In the genomic region with DNA sequence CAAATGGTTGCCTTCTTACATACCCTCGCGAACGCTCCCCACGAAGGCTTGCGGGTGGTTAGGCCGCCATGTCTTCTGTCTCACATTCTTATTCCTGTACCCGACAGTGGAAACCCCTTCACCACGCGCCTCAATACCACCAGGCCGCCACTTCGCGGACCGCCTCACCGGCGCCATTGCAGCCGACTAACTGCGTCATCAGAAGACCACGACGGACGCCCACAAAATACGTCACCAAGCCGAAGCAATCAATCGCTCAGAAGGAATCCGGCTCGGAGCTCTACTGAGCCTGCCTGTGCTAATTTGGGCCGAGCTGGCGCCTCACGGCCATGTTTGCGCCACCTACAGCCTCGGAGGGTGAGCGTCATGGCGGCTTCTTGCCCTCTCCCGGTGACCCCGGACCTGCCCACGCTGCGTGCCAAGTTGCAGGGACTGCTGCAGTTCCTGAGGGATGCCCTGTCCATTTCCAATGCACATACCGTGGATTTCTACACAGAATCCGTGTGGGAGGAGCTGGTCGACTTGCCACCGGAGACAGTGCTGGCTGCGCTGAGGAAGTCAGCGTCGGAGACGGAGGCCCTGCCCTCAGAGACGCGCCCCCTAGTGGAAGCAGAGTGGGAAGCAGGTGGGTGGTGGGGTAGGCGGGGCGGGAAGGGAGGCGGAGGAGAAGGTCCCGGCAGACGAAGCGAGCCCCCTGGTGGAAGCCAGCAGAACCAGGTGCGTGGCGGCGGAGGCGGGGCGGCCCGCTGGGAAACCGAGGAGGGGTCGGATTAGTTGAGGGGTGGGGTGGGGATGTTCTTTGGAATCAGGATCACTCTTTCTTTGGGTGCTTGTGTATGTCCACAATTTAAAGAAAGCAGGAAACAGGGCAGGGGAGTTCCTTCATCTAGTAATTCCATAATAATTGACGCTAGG, we compare ENCODE assay signal across 1 cellular context.
TF ChIP-seq lines count a peak whose summit lies in the region.

A gene with protein sequence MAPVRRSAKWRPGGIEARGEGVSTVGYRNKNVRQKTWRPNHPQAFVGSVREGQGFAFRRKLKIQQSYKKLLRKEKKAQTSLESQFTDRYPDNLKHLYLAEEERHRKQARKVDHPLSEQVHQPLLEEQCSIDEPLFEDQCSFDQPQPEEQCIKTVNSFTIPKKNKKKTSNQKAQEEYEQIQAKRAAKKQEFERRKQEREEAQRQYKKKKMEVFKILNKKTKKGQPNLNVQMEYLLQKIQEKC (minus strand): TSS at position 188 of the 915 bp plus-strand sequence. CDS start 11 bp downstream, at position 177.
A gene with protein sequence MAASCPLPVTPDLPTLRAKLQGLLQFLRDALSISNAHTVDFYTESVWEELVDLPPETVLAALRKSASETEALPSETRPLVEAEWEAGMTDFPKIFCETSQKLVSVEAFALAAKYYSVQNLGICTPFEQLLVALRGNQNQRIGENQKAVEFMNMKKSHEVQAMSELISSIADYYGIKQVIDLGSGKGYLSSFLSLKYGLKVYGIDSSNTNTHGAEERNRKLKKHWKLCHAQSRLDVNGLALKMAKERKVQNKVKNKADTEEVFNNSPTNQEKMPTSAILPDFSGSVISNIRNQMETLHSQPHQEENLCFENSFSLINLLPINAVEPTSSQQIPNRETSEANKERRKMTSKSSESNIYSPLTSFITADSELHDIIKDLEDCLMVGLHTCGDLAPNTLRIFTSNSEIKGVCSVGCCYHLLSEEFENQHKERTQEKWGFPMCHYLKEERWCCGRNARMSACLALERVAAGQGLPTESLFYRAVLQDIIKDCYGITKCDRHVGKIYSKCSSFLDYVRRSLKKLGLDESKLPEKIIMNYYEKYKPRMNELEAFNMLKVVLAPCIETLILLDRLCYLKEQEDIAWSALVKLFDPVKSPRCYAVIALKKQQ (plus strand): TSS at position 330 of the 915 bp plus-strand sequence. CDS start 37 bp downstream, at position 367.

TF ChIP-seq in K562, 482 proteins besides CTCF, POLR2A, EP300 and RAD21 (continues in another document):
- TF ChIP-seq, protein P1, sequence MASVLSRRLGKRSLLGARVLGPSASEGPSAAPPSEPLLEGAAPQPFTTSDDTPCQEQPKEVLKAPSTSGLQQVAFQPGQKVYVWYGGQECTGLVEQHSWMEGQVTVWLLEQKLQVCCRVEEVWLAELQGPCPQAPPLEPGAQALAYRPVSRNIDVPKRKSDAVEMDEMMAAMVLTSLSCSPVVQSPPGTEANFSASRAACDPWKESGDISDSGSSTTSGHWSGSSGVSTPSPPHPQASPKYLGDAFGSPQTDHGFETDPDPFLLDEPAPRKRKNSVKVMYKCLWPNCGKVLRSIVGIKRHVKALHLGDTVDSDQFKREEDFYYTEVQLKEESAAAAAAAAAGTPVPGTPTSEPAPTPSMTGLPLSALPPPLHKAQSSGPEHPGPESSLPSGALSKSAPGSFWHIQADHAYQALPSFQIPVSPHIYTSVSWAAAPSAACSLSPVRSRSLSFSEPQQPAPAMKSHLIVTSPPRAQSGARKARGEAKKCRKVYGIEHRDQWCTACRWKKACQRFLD (CRISPR knock-in tag; IDR thresholded peaks at IDR 0.05) = no peak; the same call in 1 of the 2 replicates
- TF ChIP-seq NFIC (IDR thresholded peaks at IDR 0.05) = peak; percentile 68; the same call in 1 of the 2 replicates
- TF ChIP-seq, protein P2, sequence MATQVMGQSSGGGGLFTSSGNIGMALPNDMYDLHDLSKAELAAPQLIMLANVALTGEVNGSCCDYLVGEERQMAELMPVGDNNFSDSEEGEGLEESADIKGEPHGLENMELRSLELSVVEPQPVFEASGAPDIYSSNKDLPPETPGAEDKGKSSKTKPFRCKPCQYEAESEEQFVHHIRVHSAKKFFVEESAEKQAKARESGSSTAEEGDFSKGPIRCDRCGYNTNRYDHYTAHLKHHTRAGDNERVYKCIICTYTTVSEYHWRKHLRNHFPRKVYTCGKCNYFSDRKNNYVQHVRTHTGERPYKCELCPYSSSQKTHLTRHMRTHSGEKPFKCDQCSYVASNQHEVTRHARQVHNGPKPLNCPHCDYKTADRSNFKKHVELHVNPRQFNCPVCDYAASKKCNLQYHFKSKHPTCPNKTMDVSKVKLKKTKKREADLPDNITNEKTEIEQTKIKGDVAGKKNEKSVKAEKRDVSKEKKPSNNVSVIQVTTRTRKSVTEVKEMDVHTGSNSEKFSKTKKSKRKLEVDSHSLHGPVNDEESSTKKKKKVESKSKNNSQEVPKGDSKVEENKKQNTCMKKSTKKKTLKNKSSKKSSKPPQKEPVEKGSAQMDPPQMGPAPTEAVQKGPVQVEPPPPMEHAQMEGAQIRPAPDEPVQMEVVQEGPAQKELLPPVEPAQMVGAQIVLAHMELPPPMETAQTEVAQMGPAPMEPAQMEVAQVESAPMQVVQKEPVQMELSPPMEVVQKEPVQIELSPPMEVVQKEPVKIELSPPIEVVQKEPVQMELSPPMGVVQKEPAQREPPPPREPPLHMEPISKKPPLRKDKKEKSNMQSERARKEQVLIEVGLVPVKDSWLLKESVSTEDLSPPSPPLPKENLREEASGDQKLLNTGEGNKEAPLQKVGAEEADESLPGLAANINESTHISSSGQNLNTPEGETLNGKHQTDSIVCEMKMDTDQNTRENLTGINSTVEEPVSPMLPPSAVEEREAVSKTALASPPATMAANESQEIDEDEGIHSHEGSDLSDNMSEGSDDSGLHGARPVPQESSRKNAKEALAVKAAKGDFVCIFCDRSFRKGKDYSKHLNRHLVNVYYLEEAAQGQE (CRISPR knock-in tag; IDR thresholded peaks at IDR 0.05; ENCODE audit: low read depth) = 0 out of 2 replicates have a peak, but pooled peaks have one; percentile 54
- TF ChIP-seq, protein P3, sequence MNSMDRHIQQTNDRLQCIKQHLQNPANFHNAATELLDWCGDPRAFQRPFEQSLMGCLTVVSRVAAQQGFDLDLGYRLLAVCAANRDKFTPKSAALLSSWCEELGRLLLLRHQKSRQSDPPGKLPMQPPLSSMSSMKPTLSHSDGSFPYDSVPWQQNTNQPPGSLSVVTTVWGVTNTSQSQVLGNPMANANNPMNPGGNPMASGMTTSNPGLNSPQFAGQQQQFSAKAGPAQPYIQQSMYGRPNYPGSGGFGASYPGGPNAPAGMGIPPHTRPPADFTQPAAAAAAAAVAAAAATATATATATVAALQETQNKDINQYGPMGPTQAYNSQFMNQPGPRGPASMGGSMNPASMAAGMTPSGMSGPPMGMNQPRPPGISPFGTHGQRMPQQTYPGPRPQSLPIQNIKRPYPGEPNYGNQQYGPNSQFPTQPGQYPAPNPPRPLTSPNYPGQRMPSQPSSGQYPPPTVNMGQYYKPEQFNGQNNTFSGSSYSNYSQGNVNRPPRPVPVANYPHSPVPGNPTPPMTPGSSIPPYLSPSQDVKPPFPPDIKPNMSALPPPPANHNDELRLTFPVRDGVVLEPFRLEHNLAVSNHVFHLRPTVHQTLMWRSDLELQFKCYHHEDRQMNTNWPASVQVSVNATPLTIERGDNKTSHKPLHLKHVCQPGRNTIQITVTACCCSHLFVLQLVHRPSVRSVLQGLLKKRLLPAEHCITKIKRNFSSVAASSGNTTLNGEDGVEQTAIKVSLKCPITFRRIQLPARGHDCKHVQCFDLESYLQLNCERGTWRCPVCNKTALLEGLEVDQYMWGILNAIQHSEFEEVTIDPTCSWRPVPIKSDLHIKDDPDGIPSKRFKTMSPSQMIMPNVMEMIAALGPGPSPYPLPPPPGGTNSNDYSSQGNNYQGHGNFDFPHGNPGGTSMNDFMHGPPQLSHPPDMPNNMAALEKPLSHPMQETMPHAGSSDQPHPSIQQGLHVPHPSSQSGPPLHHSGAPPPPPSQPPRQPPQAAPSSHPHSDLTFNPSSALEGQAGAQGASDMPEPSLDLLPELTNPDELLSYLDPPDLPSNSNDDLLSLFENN (IDR thresholded peaks at IDR 0.05; ENCODE audit: low read depth in 2 of 2, low read length in 2 of 2) = peak; percentile 61 to 97
- TF ChIP-seq ZNF24 (IDR thresholded peaks at IDR 0.05) = 0 out of 2 replicates have a peak, but pooled peaks have one; percentile 31
- no peak for TF ChIP-seq ZNF561 (CRISPR knock-in tag; conservative IDR thresholded peaks at IDR 0.05)
- TF ChIP-seq NCOA6 (IDR thresholded peaks at IDR 0.05) = no peak
- TF ChIP-seq, protein P4, sequence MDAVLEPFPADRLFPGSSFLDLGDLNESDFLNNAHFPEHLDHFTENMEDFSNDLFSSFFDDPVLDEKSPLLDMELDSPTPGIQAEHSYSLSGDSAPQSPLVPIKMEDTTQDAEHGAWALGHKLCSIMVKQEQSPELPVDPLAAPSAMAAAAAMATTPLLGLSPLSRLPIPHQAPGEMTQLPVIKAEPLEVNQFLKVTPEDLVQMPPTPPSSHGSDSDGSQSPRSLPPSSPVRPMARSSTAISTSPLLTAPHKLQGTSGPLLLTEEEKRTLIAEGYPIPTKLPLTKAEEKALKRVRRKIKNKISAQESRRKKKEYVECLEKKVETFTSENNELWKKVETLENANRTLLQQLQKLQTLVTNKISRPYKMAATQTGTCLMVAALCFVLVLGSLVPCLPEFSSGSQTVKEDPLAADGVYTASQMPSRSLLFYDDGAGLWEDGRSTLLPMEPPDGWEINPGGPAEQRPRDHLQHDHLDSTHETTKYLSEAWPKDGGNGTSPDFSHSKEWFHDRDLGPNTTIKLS (IDR thresholded peaks at IDR 0.05; ENCODE audit: borderline replicate concordance, low read depth) = peak; percentile 96
- no peak for TF ChIP-seq RBM14 (IDR thresholded peaks at IDR 0.05; ENCODE audit: borderline replicate concordance, insufficient read depth, low read depth, low read length)
- TF ChIP-seq ZBTB8A (IDR thresholded peaks at IDR 0.05; ENCODE audit: partially characterized antibody) = no peak
- TF ChIP-seq KDM5B (IDR thresholded peaks at IDR 0.05; ENCODE audit: insufficient replicate concordance, low read depth, low read length) = peak; percentile 85
- TF ChIP-seq, protein P5, sequence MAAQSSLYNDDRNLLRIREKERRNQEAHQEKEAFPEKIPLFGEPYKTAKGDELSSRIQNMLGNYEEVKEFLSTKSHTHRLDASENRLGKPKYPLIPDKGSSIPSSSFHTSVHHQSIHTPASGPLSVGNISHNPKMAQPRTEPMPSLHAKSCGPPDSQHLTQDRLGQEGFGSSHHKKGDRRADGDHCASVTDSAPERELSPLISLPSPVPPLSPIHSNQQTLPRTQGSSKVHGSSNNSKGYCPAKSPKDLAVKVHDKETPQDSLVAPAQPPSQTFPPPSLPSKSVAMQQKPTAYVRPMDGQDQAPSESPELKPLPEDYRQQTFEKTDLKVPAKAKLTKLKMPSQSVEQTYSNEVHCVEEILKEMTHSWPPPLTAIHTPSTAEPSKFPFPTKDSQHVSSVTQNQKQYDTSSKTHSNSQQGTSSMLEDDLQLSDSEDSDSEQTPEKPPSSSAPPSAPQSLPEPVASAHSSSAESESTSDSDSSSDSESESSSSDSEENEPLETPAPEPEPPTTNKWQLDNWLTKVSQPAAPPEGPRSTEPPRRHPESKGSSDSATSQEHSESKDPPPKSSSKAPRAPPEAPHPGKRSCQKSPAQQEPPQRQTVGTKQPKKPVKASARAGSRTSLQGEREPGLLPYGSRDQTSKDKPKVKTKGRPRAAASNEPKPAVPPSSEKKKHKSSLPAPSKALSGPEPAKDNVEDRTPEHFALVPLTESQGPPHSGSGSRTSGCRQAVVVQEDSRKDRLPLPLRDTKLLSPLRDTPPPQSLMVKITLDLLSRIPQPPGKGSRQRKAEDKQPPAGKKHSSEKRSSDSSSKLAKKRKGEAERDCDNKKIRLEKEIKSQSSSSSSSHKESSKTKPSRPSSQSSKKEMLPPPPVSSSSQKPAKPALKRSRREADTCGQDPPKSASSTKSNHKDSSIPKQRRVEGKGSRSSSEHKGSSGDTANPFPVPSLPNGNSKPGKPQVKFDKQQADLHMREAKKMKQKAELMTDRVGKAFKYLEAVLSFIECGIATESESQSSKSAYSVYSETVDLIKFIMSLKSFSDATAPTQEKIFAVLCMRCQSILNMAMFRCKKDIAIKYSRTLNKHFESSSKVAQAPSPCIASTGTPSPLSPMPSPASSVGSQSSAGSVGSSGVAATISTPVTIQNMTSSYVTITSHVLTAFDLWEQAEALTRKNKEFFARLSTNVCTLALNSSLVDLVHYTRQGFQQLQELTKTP (IDR thresholded peaks at IDR 0.05; ENCODE audit: low read depth in 1 of 2, partially characterized antibody in 2 of 2) = peak in 1 of 2 experiments; percentile 83
- no peak for TF ChIP-seq ZNF41 (CRISPR knock-in tag; conservative IDR thresholded peaks at IDR 0.05)
- no peak for TF ChIP-seq PRMT5 (CRISPR knock-in tag; IDR thresholded peaks at IDR 0.05)
- no peak for TF ChIP-seq ZNF431 (CRISPR knock-in tag; IDR thresholded peaks at IDR 0.05)
- peak; percentile 55 for TF ChIP-seq HDAC3 (IDR thresholded peaks at IDR 0.05; ENCODE audit: borderline replicate concordance, partially characterized antibody)
- peak; percentile 99 for TF ChIP-seq XRCC5 (IDR thresholded peaks at IDR 0.05; ENCODE audit: low read depth, low read length)
- TF ChIP-seq, protein P6, sequence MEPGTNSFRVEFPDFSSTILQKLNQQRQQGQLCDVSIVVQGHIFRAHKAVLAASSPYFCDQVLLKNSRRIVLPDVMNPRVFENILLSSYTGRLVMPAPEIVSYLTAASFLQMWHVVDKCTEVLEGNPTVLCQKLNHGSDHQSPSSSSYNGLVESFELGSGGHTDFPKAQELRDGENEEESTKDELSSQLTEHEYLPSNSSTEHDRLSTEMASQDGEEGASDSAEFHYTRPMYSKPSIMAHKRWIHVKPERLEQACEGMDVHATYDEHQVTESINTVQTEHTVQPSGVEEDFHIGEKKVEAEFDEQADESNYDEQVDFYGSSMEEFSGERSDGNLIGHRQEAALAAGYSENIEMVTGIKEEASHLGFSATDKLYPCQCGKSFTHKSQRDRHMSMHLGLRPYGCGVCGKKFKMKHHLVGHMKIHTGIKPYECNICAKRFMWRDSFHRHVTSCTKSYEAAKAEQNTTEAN (CRISPR knock-in tag; IDR thresholded peaks at IDR 0.05) = no peak
- TF ChIP-seq MEF2D (tag; conservative IDR thresholded peaks at IDR 0.05; ENCODE audit: low read depth) = peak; percentile 100
- peak; percentile 99 for TF ChIP-seq SIN3B (IDR thresholded peaks at IDR 0.05; ENCODE audit: low read depth)
- TF ChIP-seq NFE2L1 (tag; IDR thresholded peaks at IDR 0.05; ENCODE audit: borderline replicate concordance, low read depth) = no peak
- TF ChIP-seq MBD2 (IDR thresholded peaks at IDR 0.05; ENCODE audit: borderline replicate concordance, low read depth) = peak; percentile 84
- TF ChIP-seq, protein P7, sequence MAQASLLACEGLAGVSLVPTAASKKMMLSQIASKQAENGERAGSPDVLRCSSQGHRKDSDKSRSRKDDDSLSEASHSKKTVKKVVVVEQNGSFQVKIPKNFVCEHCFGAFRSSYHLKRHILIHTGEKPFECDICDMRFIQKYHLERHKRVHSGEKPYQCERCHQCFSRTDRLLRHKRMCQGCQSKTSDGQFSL (CRISPR knock-in tag; IDR thresholded peaks at IDR 0.05) = no peak
- TF ChIP-seq, protein P7 (tag; IDR thresholded peaks at IDR 0.05) = no peak
- no peak for TF ChIP-seq PURB (CRISPR knock-in tag; IDR thresholded peaks at IDR 0.05; ENCODE audit: low read depth)
- no peak for TF ChIP-seq ARHGAP35 (IDR thresholded peaks at IDR 0.05; ENCODE audit: partially characterized antibody)
- TF ChIP-seq ZNF232 (CRISPR knock-in tag; IDR thresholded peaks at IDR 0.05) = no peak
- TF ChIP-seq SLC30A9 (CRISPR knock-in tag; IDR thresholded peaks at IDR 0.05) = no peak
- no peak for TF ChIP-seq KLF6 (CRISPR knock-in tag; IDR thresholded peaks at IDR 0.05; ENCODE audit: borderline replicate concordance)
